Comparison of ENCODE assay signal across 19 cellular contexts in genomic region chr5:39863926-39864572, GRCh38.
"Had no signal": no experiment of that assay in that cellular context is flagged by ENCODE, and none has a peak within 500 bp of the region (broad histone marks: within the 10 kb centered on the region; RNA-seq: fewer than 3 reads in every experiment).

No MANE protein-coding gene starts in this region.

- H3K36me3 ChIP-seq: cardiac muscle cell, thoracic aorta had no signal

- H3K4me3 Mint-ChIP-seq: activated naive CD4-positive, alpha-beta T cell treated with anti-CD3 and anti-CD28 coated beads, Interleukin-2, amount 10 ng/mL, durations not matched to agents 7 days and 5 days; memory B cell; naive B cell; type B pancreatic cell had no signal

- DNase-seq: activated CD4-positive, alpha-beta T cell treated with anti-CD3 and anti-CD28 coated beads for 4 hours; activated CD4-positive, alpha-beta T cell treated with anti-CD3 and anti-CD28 coated beads, Interleukin-2, amount 50 U/mL, for 48 hours; activated CD4-positive, CD25-positive, alpha-beta regulatory T cell; activated effector memory CD4-positive, alpha-beta T cell treated with anti-CD3 and anti-CD28 coated beads, Interleukin-2, amount 50 U/mL, for 16 hours; activated naive CD4-positive, alpha-beta T cell treated with anti-CD3 and anti-CD28 coated beads, Interleukin-2, amount 10 ng/mL, durations not matched to agents 7 days and 5 days; activated T-cell treated with anti-CD3 and anti-CD28 coated beads, Interleukin-2, amount 50 U/mL, for 48 hours; amygdala; naive B cell; occipital lobe; posterior cingulate gyrus; retina; stimulated activated CD4-positive, alpha-beta T cell treated with anti-CD3 and anti-CD28 coated beads, Interleukin-2, amount 100 ng/mL, for 48 hours; stimulated activated naive CD4-positive, alpha-beta T cell; T-helper 1 cell had no signal

- H3K27ac Mint-ChIP-seq: activated naive CD4-positive, alpha-beta T cell treated with anti-CD3 and anti-CD28 coated beads, Interleukin-2, amount 10 ng/mL, durations not matched to agents 7 days and 5 days; memory B cell; naive B cell; type B pancreatic cell had no signal

- H3K9me3 Mint-ChIP-seq: activated naive CD4-positive, alpha-beta T cell treated with anti-CD3 and anti-CD28 coated beads, Interleukin-2, amount 10 ng/mL, durations not matched to agents 7 days and 5 days; memory B cell; type B pancreatic cell had no signal

- H3K27ac ChIP-seq: cardiac muscle cell, epithelial cell of prostate, thoracic aorta had no signal

- H3K9me3 ChIP-seq: thoracic aorta had no signal

- H3K4me1 Mint-ChIP-seq: activated naive CD4-positive, alpha-beta T cell treated with anti-CD3 and anti-CD28 coated beads, Interleukin-2, amount 10 ng/mL, durations not matched to agents 7 days and 5 days; memory B cell; naive B cell had no signal

- H3K4me3 ChIP-seq: cardiac muscle cell, thoracic aorta had no signal

- H3K27me3 ChIP-seq: cardiac muscle cell had no signal

- H3K36me3 Mint-ChIP-seq: activated naive CD4-positive, alpha-beta T cell treated with anti-CD3 and anti-CD28 coated beads, Interleukin-2, amount 10 ng/mL, durations not matched to agents 7 days and 5 days; memory B cell; naive B cell; type B pancreatic cell had no signal

- H3K27me3 Mint-ChIP-seq: type B pancreatic cell had no signal
